8 cellular contexts compared by ENCODE assay signal in the genomic region with DNA sequence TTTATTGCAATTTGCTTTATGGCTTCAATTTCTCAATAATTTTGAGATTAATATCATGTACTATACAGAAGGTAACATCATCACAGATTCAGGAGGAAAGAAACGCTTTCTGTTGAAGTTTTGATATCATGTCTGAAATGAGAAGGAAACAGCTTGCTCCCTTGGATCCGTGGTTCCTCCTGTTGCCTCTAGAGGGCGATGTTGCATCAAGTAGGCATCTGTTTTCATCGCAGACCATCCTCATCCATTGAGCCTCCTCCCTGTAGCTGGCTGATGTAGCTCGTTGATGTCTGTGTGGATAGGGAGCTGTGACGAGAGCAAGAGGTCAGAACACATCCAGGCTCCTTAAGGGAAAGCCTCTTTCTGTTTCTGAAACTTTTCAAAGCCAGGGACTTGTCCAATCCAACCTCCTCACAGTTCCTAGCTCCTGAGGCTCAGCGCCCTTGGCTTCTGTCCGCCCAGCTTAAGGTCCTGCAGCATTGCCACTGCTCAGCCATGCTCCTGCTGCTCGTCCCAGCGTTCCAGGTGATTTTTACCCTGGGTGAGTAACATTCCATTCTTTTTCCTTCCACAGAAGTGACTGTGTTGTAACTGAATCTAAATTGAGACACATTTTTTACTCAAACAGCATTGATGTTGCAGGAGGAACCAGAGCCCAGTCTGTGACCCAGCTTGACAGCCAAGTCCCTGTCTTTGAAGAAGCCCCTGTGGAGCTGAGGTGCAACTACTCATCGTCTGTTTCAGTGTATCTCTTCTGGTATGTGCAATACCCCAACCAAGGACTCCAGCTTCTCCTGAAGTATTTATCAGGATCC.
DNase-seq lines count a peak whose midpoint lies in the region; TF ChIP-seq lines count a peak whose summit lies in the region.

No MANE protein-coding gene starts in this region.

- TF ChIP-seq EP300 in transverse colon (IDR thresholded peaks at IDR 0.05; ENCODE audit: low read depth) = no peak

- H3K36me3 ChIP-seq in WERI-Rb-1 = no peaks in the 10 kb centered on the region
- no peaks in the 10 kb centered on the region for H3K36me3 ChIP-seq in transverse colon

- no peak for TF ChIP-seq POLR2A in transverse colon (IDR thresholded peaks at IDR 0.05)

- H3K27ac ChIP-seq in WERI-Rb-1 (no peak overlapping the region), transverse colon (no peak overlapping the region)

- intact Hi-C loops in transverse colon (cut with DNase I; ENCODE audit: low total_unique reads) = no loop called here

- H3K27me3 ChIP-seq in WERI-Rb-1 (ENCODE audit: insufficient read depth, low read depth, severe bottlenecking) (peaks cover 36% of the 10 kb centered on the region), transverse colon (peaks cover 3% of the 10 kb centered on the region)

- H3K4me1 ChIP-seq in transverse colon = no peaks in the 10 kb centered on the region

- 44 to 62% methylated on average over 5 to 11 of the region's 11 CpGs for WGBS in transverse colon (ENCODE audit: low coverage in 1 of 2), 2 donors

- peak; percentile 13 for DNase-seq in NK-92 treated with Interleukin-12 subunit alpha and Interleukin-12 subunit beta, amount 100 ng/mL, for 24 hours (lab: John Stamatoyannopoulos, UW)
- DNase-seq in NK-92 (lab: John Stamatoyannopoulos, UW; ENCODE audit: unreplicated experiment) (no peak), WERI-Rb-1 (peak; percentile 20), cerebellar cortex (ENCODE audit: low spot score) (peak; percentile 17), medulla oblongata (ENCODE audit: extremely low spot score) (peak; percentile 50), transverse colon (peak; percentile 25), dedifferentiated amniotic fluid mesenchymal stem cell (ENCODE audit: extremely low spot score) (no peak)
- DNase-seq in Jurkat, Clone E6-1 (ENCODE audit: low read depth, low spot score) = peak; percentile 72

- H3K4me3 ChIP-seq in Jurkat, Clone E6-1 (ENCODE audit: low read length) = no peak overlapping the region; the same call in 1 of the 2 replicates
- H3K4me3 ChIP-seq in WERI-Rb-1 (ENCODE audit: low read depth, low read length) (no peak overlapping the region), transverse colon (no peak overlapping the region)

- in situ Hi-C loops in transverse colon (cut with MboI; ENCODE audit: low pct_ligation_motif_present in 1 of 4, low pct_unique_long_range_greater_than_20kb in 1 of 4, low sequenced_read_pairs in 3 of 4) = no loop called here

- peak; percentile 88 for TF ChIP-seq CTCF in WERI-Rb-1 (IDR thresholded peaks at IDR 0.05; ENCODE audit: low read depth, low read length)
- TF ChIP-seq CTCF in transverse colon (IDR thresholded peaks at IDR 0.05) = peak; percentile 41 to 71 (median 67)

- H3K9me3 ChIP-seq in WERI-Rb-1 (ENCODE audit: severe bottlenecking) (no peaks in the 10 kb centered on the region), transverse colon (no peaks in the 10 kb centered on the region)

Comparison
In these comparisons a context has a peak if more than half of its experiments do, and no peak if none do; other contexts are left out.
1. DNase-seq: peak in NK-92 treated with Interleukin-12 subunit alpha and Interleukin-12 subunit beta, amount 100 ng/mL, for 24 hours (single experiment), Jurkat, Clone E6-1 (single experiment), WERI-Rb-1 (single experiment), cerebellar cortex (single experiment), medulla oblongata (single experiment) and transverse colon (single experiment); none in NK-92 (single experiment) and dedifferentiated amniotic fluid mesenchymal stem cell (single experiment).